In the genomic region with DNA sequence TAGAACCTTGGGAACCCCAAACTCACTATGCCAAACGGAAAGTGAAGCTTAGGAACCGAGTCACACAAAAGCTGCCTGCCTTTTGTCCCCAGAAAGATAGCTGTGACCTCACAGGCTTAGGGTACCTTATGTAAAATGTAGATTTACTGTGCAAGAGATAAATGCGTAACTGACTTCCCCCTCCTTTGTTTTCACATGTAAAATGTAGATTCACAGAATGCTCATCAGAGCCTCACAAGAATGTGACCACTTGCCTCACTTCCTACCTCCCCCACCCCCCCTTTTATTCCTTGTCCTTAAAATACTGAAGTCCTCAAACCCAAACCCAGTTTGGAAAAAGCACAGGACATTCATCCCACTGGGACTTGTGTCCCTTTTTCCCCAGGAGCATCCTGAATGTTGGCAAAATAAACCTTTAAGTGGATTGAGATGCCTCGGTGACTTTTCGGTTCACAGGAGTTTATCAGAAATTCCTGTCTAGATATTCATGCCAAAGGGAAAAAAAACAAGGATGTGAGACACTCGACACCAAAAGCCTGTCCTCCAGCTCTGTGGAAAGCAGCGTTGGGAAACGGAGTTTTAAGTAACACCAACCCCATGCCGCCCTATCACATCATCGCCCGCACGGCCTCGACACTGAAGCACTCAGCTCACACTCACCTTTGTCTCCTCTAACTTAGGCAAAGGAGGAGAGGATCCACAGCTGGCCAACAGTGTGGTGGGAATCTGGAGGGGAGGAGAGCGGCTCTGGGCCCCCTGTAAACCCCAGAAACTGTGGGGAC, we compare ENCODE assay signal across 8 cellular contexts. TPM values are rescaled to one million over a fixed set of nuclear protein-coding genes. Genes with fewer than 3 reads are reported as not detected.
DNase-seq lines count a peak whose midpoint lies in the region; ATAC-seq lines count a peak whose summit lies in the region.

No MANE protein-coding gene starts in this region.

- POLR2A ChIA-PET in naive thymus-derived CD4-positive, alpha-beta T cell (lab: Charles Lee) = no interaction called here

- H3K4me3 Mint-ChIP-seq in T-helper 17 cell = no peak overlapping the region
- H3K4me3 Mint-ChIP-seq in naive thymus-derived CD4-positive, alpha-beta T cell = no peak overlapping the region

- H3K27me3 ChIP-seq in naive thymus-derived CD4-positive, alpha-beta T cell (ENCODE audit: control insufficient read depth in 2 of 2, insufficient read depth in 2 of 2, low read length in 2 of 2) = no peaks in the 10 kb centered on the region

- no peak overlapping the region for H3K27ac Mint-ChIP-seq in T-helper 17 cell
- H3K27ac Mint-ChIP-seq in naive thymus-derived CD4-positive, alpha-beta T cell = no peak overlapping the region

- H3K36me3 Mint-ChIP-seq in T-helper 17 cell (ENCODE audit: low read depth) = peaks cover 2% of the 10 kb centered on the region
- H3K36me3 Mint-ChIP-seq in naive thymus-derived CD4-positive, alpha-beta T cell = peaks cover 0 to 20% (median 14%) of the 10 kb centered on the region in 5 donors

- no peak overlapping the region for H3K4me3 ChIP-seq in naive thymus-derived CD4-positive, alpha-beta T cell (ENCODE audit: low read length)

- no peak overlapping the region for H3K27ac ChIP-seq in naive thymus-derived CD4-positive, alpha-beta T cell (ENCODE audit: low read depth, low read length)

- peaks cover 0 to 7% of the 10 kb centered on the region in 2 donors for H3K4me1 ChIP-seq in naive thymus-derived CD4-positive, alpha-beta T cell (ENCODE audit: control insufficient read depth in 2 of 2, insufficient read depth in 2 of 2, low read length in 2 of 2)

- DNase-seq in cardiac septum (ENCODE audit: low spot score) (peak; percentile 70), Right ventricle myocardium superior (no peak), dermis microvascular lymphatic vessel endothelial cell (ENCODE audit: low read depth in 2 of 2) (peak; percentile 12 to 58), lung microvascular endothelial cell (ENCODE audit: low read depth in 2 of 2) (peak; percentile 44 to 47), T-helper 17 cell (no peak)
- no peak for DNase-seq in activated T-cell treated with anti-CD3 and anti-CD28 coated beads, Interleukin-2, amount 50 U/mL, for 48 hours
- no peak for DNase-seq in naive thymus-derived CD4-positive, alpha-beta T cell

- no peaks in the 10 kb centered on the region for H3K27me3 Mint-ChIP-seq in T-helper 17 cell
- H3K27me3 Mint-ChIP-seq in naive thymus-derived CD4-positive, alpha-beta T cell = no peaks in the 10 kb centered on the region

- CTCF ChIA-PET in naive thymus-derived CD4-positive, alpha-beta T cell (lab: Charles Lee) = interaction anchor here (0.5 to 1.7 kb wide), 2 partner anchors 41 to 142 kb away, joined by 3 read pairs; no protein-coding TSS in a partner anchor

- no peaks in the 10 kb centered on the region for H3K9me3 ChIP-seq in T-helper 17 cell (ENCODE audit: control insufficient read depth, low read length, poor library complexity, severe bottlenecking)
- no peaks in the 10 kb centered on the region for H3K9me3 ChIP-seq in naive thymus-derived CD4-positive, alpha-beta T cell (ENCODE audit: control insufficient read depth in 2 of 3, low read length in 3 of 3)

- no peaks in the 10 kb centered on the region for H3K36me3 ChIP-seq in naive thymus-derived CD4-positive, alpha-beta T cell (ENCODE audit: control insufficient read depth in 2 of 3, insufficient read depth in 3 of 3, low read length in 3 of 3)

- intact Hi-C loops in cardiac septum (cut with DNase I) = no loop called here
- intact Hi-C loops in Right ventricle myocardium superior (cut with DNase I) = no loop called here
- intact Hi-C loops in naive thymus-derived CD4-positive, alpha-beta T cell (cut with micrococcal nuclease) = no loop called here

- H3K4me1 Mint-ChIP-seq in T-helper 17 cell = peaks cover 18% of the 10 kb centered on the region
- peaks cover 8 to 17% (median 12%) of the 10 kb centered on the region in 7 donors for H3K4me1 Mint-ChIP-seq in naive thymus-derived CD4-positive, alpha-beta T cell

- no peaks in the 10 kb centered on the region for H3K9me3 Mint-ChIP-seq in naive thymus-derived CD4-positive, alpha-beta T cell

- no peak for ATAC-seq in Right ventricle myocardium superior (ENCODE audit: poor library complexity)
- ATAC-seq in T-helper 17 cell = no peak
- ATAC-seq in naive thymus-derived CD4-positive, alpha-beta T cell = no peak
- ATAC-seq in GM18502 (IDR thresholded peaks at IDR 0.05; ENCODE audit: poor library complexity, unreplicated experiment) = no peak

RNA-seq across cellular contexts. Expression of a gene that starts 45.9 kb away (rescaled TPM):
- total RNA-seq in cardiac septum (518 TPM), Right ventricle myocardium superior (298 TPM), dermis microvascular lymphatic vessel endothelial cell (62.6 and 79.6 TPM in 2 replicates), lung microvascular endothelial cell (56.2 and 62.3 TPM in 2 replicates), T-helper 17 cell (10 to 100 TPM; 39.5 to 46.4 TPM)
- 10 to 100 TPM; 13.5 to 48.9 (median 23.5) TPM for total RNA-seq in naive thymus-derived CD4-positive, alpha-beta T cell
- polyA plus RNA-seq in naive thymus-derived CD4-positive, alpha-beta T cell = 10 to 100 TPM in 1 of 2 donors, 1 to 10 TPM in 1; 8.7 to 16.3 TPM

Comparison
In these comparisons a context has a peak if more than half of its experiments do, and no peak if none do; other contexts are left out.
1. DNase-seq: peak in cardiac septum (single experiment), dermis microvascular lymphatic vessel endothelial cell (2 of 2) and lung microvascular endothelial cell (2 of 2); none in Right ventricle myocardium superior (single experiment), T-helper 17 cell (0 of 3), activated T-cell treated with anti-CD3 and anti-CD28 coated beads, Interleukin-2, amount 50 U/mL, for 48 hours (0 of 2) and naive thymus-derived CD4-positive, alpha-beta T cell (0 of 9).